1 cellular context compared by ENCODE assay signal in the genomic region with DNA sequence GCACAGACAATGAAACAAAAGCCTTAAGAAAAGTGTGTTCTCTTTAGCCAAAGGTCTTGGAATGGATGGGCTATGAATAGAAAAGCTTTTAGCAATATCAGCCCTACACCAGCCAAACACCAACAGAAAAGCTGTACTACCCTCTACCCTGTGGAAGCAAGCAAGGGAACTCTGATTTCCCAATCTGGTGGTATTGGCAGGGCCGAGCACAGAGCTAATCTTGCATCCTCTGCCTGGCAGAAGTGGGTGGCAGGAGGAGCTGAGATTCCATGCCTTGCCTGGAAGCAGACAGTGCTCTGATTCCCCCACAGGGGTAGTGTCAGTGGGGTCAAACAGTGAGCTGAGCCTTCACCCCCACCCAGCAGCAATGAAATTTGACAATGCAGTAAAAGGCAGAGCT.
TF ChIP-seq lines count a peak whose summit lies in the region.

No MANE protein-coding gene starts in this region.

TF ChIP-seq in SK-N-SH, 30 proteins besides CTCF, POLR2A, EP300 and RAD21:
- no peak for TF ChIP-seq NRF1 (IDR thresholded peaks at IDR 0.05; ENCODE audit: low read depth, low read length)
- TF ChIP-seq, protein P1, sequence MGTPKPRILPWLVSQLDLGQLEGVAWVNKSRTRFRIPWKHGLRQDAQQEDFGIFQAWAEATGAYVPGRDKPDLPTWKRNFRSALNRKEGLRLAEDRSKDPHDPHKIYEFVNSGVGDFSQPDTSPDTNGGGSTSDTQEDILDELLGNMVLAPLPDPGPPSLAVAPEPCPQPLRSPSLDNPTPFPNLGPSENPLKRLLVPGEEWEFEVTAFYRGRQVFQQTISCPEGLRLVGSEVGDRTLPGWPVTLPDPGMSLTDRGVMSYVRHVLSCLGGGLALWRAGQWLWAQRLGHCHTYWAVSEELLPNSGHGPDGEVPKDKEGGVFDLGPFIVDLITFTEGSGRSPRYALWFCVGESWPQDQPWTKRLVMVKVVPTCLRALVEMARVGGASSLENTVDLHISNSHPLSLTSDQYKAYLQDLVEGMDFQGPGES (IDR thresholded peaks at IDR 0.05; ENCODE audit: low read depth, low read length): no peak
- TF ChIP-seq TAF1 (IDR thresholded peaks at IDR 0.05; ENCODE audit: borderline replicate concordance, low read depth, low read length): no peak
- TF ChIP-seq, protein P2, sequence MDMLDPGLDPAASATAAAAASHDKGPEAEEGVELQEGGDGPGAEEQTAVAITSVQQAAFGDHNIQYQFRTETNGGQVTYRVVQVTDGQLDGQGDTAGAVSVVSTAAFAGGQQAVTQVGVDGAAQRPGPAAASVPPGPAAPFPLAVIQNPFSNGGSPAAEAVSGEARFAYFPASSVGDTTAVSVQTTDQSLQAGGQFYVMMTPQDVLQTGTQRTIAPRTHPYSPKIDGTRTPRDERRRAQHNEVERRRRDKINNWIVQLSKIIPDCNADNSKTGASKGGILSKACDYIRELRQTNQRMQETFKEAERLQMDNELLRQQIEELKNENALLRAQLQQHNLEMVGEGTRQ (IDR thresholded peaks at IDR 0.05; ENCODE audit: borderline replicate concordance, low read depth, low read length): no peak
- TF ChIP-seq, protein P3, sequence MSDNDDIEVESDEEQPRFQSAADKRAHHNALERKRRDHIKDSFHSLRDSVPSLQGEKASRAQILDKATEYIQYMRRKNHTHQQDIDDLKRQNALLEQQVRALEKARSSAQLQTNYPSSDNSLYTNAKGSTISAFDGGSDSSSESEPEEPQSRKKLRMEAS (IDR thresholded peaks at IDR 0.05; ENCODE audit: low read depth): no peak
